1 cellular context compared by ENCODE assay signal in genomic region chr1:54403808-54404261, GRCh38.
TF ChIP-seq lines count a peak whose summit lies in the region.

No MANE protein-coding gene starts in this region.

TF ChIP-seq in K562, 482 proteins besides CTCF, POLR2A, EP300 and RAD21 (continued from another document):
- no peak for TF ChIP-seq CHD7 (IDR thresholded peaks at IDR 0.05; ENCODE audit: low read depth, low read length)
- TF ChIP-seq ARNT (IDR thresholded peaks at IDR 0.05) = no peak
- TF ChIP-seq RBM17 (IDR thresholded peaks at IDR 0.05; ENCODE audit: borderline replicate concordance, low read depth, low read length) = no peak
- no peak for TF ChIP-seq CUX1 (CRISPR knock-in tag; IDR thresholded peaks at IDR 0.05)
- TF ChIP-seq ZNF280B (CRISPR knock-in tag; IDR thresholded peaks at IDR 0.05) = no peak
- no peak for TF ChIP-seq HNRNPH1 (optimal IDR thresholded peaks at IDR 0.05; ENCODE audit: low read depth, low read length)
- no peak for TF ChIP-seq ZNF23 (CRISPR knock-in tag; IDR thresholded peaks at IDR 0.05)
- peak; percentile 41; the same call in 1 of the 2 replicates for TF ChIP-seq FOSL1 (tag; conservative IDR thresholded peaks at IDR 0.05)
- no peak for TF ChIP-seq ZNF785 (CRISPR knock-in tag; IDR thresholded peaks at IDR 0.05)
- no peak for TF ChIP-seq TCF7 (IDR thresholded peaks at IDR 0.05; ENCODE audit: borderline replicate concordance)
- TF ChIP-seq ZNF717 (CRISPR knock-in tag; IDR thresholded peaks at IDR 0.05) = no peak
- no peak for TF ChIP-seq RBM34 (IDR thresholded peaks at IDR 0.05; ENCODE audit: borderline replicate concordance, insufficient read depth, low read length)
- TF ChIP-seq EWSR1 (IDR thresholded peaks at IDR 0.05; ENCODE audit: borderline replicate concordance, low read depth, partially characterized antibody) = no peak
- TF ChIP-seq MAX (CRISPR knock-in tag; IDR thresholded peaks at IDR 0.05) = no peak
- no peak for TF ChIP-seq TAF7 (tag; IDR thresholded peaks at IDR 0.05)
- peak in 1 of 2 experiments; percentile 84; a peak in 2 of 4 replicates for TF ChIP-seq MLLT1 (IDR thresholded peaks at IDR 0.05)
